In genomic region chr2:200786826-200787225, GRCh38 we compare ENCODE assay signal across 12 cellular contexts. TPM values are rescaled to one million over a fixed set of nuclear protein-coding genes. Genes with fewer than 3 reads are reported as not detected.
DNase-seq lines count a peak whose midpoint lies in the region; ATAC-seq, FAIRE-seq and TF ChIP-seq lines count a peak whose summit lies in the region.
"Had no signal": no experiment of that assay in that cellular context is flagged by ENCODE, and none has a peak within 500 bp of the region (broad histone marks: within the 10 kb centered on the region; RNA-seq: fewer than 3 reads in every experiment).

No MANE protein-coding gene starts in this region.

- no peaks in the 10 kb centered on the region for H3K79me1 ChIP-seq in mesenchymal stem cell (replicated peaks; ENCODE audit: low read length, poor library complexity, severe bottlenecking)

- WGBS in mesenchymal stem cell: 0% methylated on average over 1 of the region's 3 CpGs

- no peak overlapping the region for H4K91ac ChIP-seq in mesenchymal stem cell (ENCODE audit: low read length)

- no peak overlapping the region for H3K18ac ChIP-seq in mesenchymal stem cell (ENCODE audit: low read depth in 1 of 2, low read length in 2 of 2)

- H2BK15ac ChIP-seq in mesenchymal stem cell (ENCODE audit: low read depth, poor library complexity, severe bottlenecking): no peak overlapping the region

- POLR2A ChIA-PET in BJ (lab: Charles Lee): interaction anchor here (0.7 kb wide), 1 partner anchor 485 kb away, joined by 10 read pairs; no protein-coding TSS in a partner anchor
- POLR2A ChIA-PET in activated CD8-positive, alpha-beta T cell treated with anti-CD3 and anti-CD28 coated beads for 36 hours (lab: Charles Lee): no interaction called here

- CTCF ChIA-PET in BJ (lab: Yijun Ruan, JAX): interaction anchor here (0.6 to 1.2 kb wide), 3 partner anchors 8 to 430 kb away, joined by 3 to 4 read pairs (median 3); no protein-coding TSS in a partner anchor
- CTCF ChIA-PET in activated CD8-positive, alpha-beta T cell treated with anti-CD3 and anti-CD28 coated beads for 36 hours (lab: Charles Lee): no interaction called here

- H3K4me1 Mint-ChIP-seq in activated CD8-positive, alpha-beta T cell treated with anti-CD3 and anti-CD28 coated beads for 36 hours (ENCODE audit: low read depth): peaks cover 8% of the 10 kb centered on the region

- peaks cover 4% of the 10 kb centered on the region for H3K27me3 Mint-ChIP-seq in activated CD8-positive, alpha-beta T cell treated with anti-CD3 and anti-CD28 coated beads for 36 hours

- H2BK12ac ChIP-seq in mesenchymal stem cell (ENCODE audit: low read length in 2 of 2): no peak overlapping the region

- H3K27ac ChIP-seq in mesenchymal stem cell (ENCODE audit: low read length, poor library complexity, severe bottlenecking): peak overlapping the region; percentile 52

- no peak overlapping the region for H3K14ac ChIP-seq in mesenchymal stem cell (ENCODE audit: low read length in 2 of 2)

- peak overlapping the region; percentile 69 for H3K9ac ChIP-seq in mesenchymal stem cell (ENCODE audit: low read length)

- H2BK5ac ChIP-seq in mesenchymal stem cell (ENCODE audit: low read depth, low read length, poor library complexity, severe bottlenecking): no peak overlapping the region

- H3K36me3 Mint-ChIP-seq in activated CD8-positive, alpha-beta T cell treated with anti-CD3 and anti-CD28 coated beads for 36 hours (ENCODE audit: low read depth): no peaks in the 10 kb centered on the region

- H3K4me3 ChIP-seq in BJ (ENCODE audit: low read depth, low read length) (no peak overlapping the region), bronchial epithelial cell (ENCODE audit: low read depth, low read length) (no peak overlapping the region), mesenchymal stem cell (ENCODE audit: insufficient read depth in 1 of 2, low read depth in 1 of 2, low read length in 2 of 2) (peak overlapping the region in 1 of 2 experiments; percentile 12)
- H3K4me3 ChIP-seq: suprapubic skin had no signal

- H3K9me3 Mint-ChIP-seq in activated CD8-positive, alpha-beta T cell treated with anti-CD3 and anti-CD28 coated beads for 36 hours: no peaks in the 10 kb centered on the region

- no peak overlapping the region for H3K4me3 Mint-ChIP-seq in activated CD8-positive, alpha-beta T cell treated with anti-CD3 and anti-CD28 coated beads for 36 hours
- H3K4me3 Mint-ChIP-seq: T-helper 17 cell had no signal

- peaks cover 9% of the 10 kb centered on the region for H3K4me1 ChIP-seq in mesenchymal stem cell (ENCODE audit: control insufficient read depth, insufficient read depth, low read depth, low read length)

- no peak overlapping the region for H3K23ac ChIP-seq in mesenchymal stem cell (ENCODE audit: low read length in 2 of 2)

- no peak overlapping the region for H4K8ac ChIP-seq in mesenchymal stem cell (ENCODE audit: low read length)

- H3K4me2 ChIP-seq in mesenchymal stem cell (ENCODE audit: low read length, poor library complexity, severe bottlenecking): no peak overlapping the region

- no peaks in the 10 kb centered on the region for H3K9me3 ChIP-seq in mesenchymal stem cell (ENCODE audit: control insufficient read depth, low read length)
- H3K9me3 ChIP-seq: suprapubic skin had no signal

- H3K36me3 ChIP-seq in BJ (ENCODE audit: control insufficient read depth, insufficient read depth, low read length) (no peaks in the 10 kb centered on the region), bronchial epithelial cell (ENCODE audit: control insufficient read depth, insufficient read depth, low read length) (no peaks in the 10 kb centered on the region), mesenchymal stem cell (ENCODE audit: control insufficient read depth in 1 of 2, insufficient read depth in 2 of 2, low read depth in 1 of 2, low read length in 2 of 2) (no peaks in the 10 kb centered on the region)
- H3K36me3 ChIP-seq: suprapubic skin had no signal

- intact Hi-C loops in activated CD8-positive, alpha-beta T cell treated with anti-CD3 and anti-CD28 coated beads for 36 hours (cut with micrococcal nuclease): no loop called here

- no peak overlapping the region for H3K27ac Mint-ChIP-seq in activated CD8-positive, alpha-beta T cell treated with anti-CD3 and anti-CD28 coated beads for 36 hours
- H3K27ac Mint-ChIP-seq: T-helper 17 cell had no signal

- ATAC-seq in activated CD8-positive, alpha-beta T cell treated with anti-CD3 and anti-CD28 coated beads for 36 hours: no peak
- ATAC-seq in HG02678 (IDR thresholded peaks at IDR 0.05; ENCODE audit: unreplicated experiment): no peak
- ATAC-seq: T-helper 17 cell had no signal

- DNase-seq in BJ (ENCODE audit: low read depth) (peak; percentile 36), LoVo (ENCODE audit: low spot score) (peak; percentile 41), bronchial epithelial cell (ENCODE audit: low read depth) (peak; percentile 92), mesenchymal stem cell (peak; percentile 65), iPS-NIHi11 (ENCODE audit: low spot score) (no peak), HK-2 (ENCODE audit: unreplicated experiment) (no peak)
- no peak for DNase-seq in activated CD8-positive, alpha-beta T cell treated with anti-CD3 and anti-CD28 coated beads for 36 hours
- DNase-seq: GOT3, NCI-H2171, T-helper 17 cell had no signal

- FAIRE-seq in bronchial epithelial cell (lab: Jason Lieb, UNC): no peak

- H2AK5ac ChIP-seq in mesenchymal stem cell (ENCODE audit: low read length, severe bottlenecking): no peak overlapping the region

- no peak overlapping the region for H3K4ac ChIP-seq in mesenchymal stem cell (ENCODE audit: low read depth in 1 of 2, low read length in 2 of 2)

- no peaks in the 10 kb centered on the region for H3K27me3 ChIP-seq in BJ (ENCODE audit: control insufficient read depth, insufficient read depth, low read length)
- H3K27me3 ChIP-seq in bronchial epithelial cell (ENCODE audit: control insufficient read depth, insufficient read depth, low read length): no peaks in the 10 kb centered on the region
- H3K27me3 ChIP-seq in mesenchymal stem cell (ENCODE audit: control insufficient read depth in 1 of 2, insufficient read depth in 1 of 2, low read length in 2 of 2): no peaks in the 10 kb centered on the region
- H3K27me3 ChIP-seq: suprapubic skin had no signal

- H2AFZ ChIP-seq in mesenchymal stem cell (ENCODE audit: low read depth, low read length): no peak overlapping the region

- no peak overlapping the region for H2BK120ac ChIP-seq in mesenchymal stem cell (ENCODE audit: low read depth, low read length)

- TF ChIP-seq CTCF in BJ (IDR thresholded peaks at IDR 0.05; ENCODE audit: insufficient read depth, low read depth, low read length): no peak
- no peak for TF ChIP-seq CTCF in bronchial epithelial cell (IDR thresholded peaks at IDR 0.05; ENCODE audit: insufficient read depth, low read length, severe bottlenecking)
- TF ChIP-seq CTCF in activated CD8-positive, alpha-beta T cell treated with anti-CD3 and anti-CD28 coated beads for 36 hours (IDR thresholded peaks at IDR 0.05): no peak

RNA-seq across cellular contexts. Expression of gene BZW1, which starts 24.9 kb away (rescaled TPM):
- 233 and 364 TPM in 2 replicates for polyA plus RNA-seq in BJ (2011; rRNA removed)
- polyA minus RNA-seq in BJ (2011; rRNA and poly(A)+ RNA removed): 212 and 258 TPM in 2 replicates
- 546 and 792 TPM in 2 replicates for total RNA-seq in bronchial epithelial cell
- 154 TPM for polyA plus RNA-seq in mesenchymal stem cell (2013, experiment 1 of 2)
- polyA plus RNA-seq in mesenchymal stem cell (2013, experiment 2 of 2): 163 TPM
- 100 to 1,000 TPM; 423 to 442 TPM for total RNA-seq in activated CD8-positive, alpha-beta T cell treated with anti-CD3 and anti-CD28 coated beads for 36 hours

Comparison
In these comparisons a context has a peak if more than half of its experiments do, and no peak if none do; other contexts are left out.
1. DNase-seq: peak in BJ (single experiment), LoVo (single experiment), bronchial epithelial cell (single experiment) and mesenchymal stem cell (single experiment); none in iPS-NIHi11 (single experiment), activated CD8-positive, alpha-beta T cell treated with anti-CD3 and anti-CD28 coated beads for 36 hours (single experiment) and HK-2 (single experiment).